ENCODE assay signal across 16 cellular contexts in the genomic region with DNA sequence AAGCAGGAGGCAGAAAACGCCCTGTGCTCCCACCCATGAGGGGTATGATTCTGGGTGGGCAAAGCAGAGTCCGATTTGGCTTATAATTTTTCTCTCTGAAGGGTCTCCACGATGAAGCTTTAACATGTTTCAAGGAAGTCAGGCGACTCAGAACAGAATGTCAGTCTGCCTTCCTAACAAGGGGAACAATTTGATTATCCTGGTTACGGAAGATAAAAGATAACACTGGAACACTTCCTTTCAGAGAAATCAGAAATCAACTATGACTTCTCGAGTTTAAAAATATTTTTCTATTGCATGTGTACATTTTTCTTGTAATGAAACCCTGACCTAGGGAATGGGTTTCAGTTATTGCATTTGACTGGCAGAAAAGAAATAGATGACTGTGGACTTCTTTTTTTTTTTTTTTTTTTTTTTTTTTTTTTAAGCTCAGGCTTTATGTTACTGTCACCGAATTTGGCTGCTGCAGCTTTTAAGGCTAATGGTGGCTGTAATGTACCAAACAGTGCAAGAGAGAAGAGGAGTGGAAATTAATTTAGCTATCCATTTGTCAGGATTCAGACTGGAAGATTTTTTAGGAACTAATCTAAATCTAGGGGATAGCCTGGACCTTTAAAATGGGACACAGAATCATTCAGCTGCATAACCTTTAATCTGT.
DNase-seq lines count a peak whose midpoint lies in the region; FAIRE-seq and TF ChIP-seq lines count a peak whose summit lies in the region.
"Had no signal": no experiment of that assay in that cellular context is flagged by ENCODE, and none has a peak within 500 bp of the region (broad histone marks: within the 10 kb centered on the region; RNA-seq: fewer than 3 reads in every experiment).

No MANE protein-coding gene starts in this region.

- H3K27ac ChIP-seq in WERI-Rb-1 (peak overlapping the region; percentile 87), mesodermal cell (ENCODE audit: low read depth, low read length, severe bottlenecking) (peak overlapping the region; percentile 23)
- H3K27ac ChIP-seq: A549 had no signal

- DNase-seq in GM19239 (ENCODE audit: insufficient read length, low spot score) (no peak), NCI-H2227 (lab: John Stamatoyannopoulos, UW; ENCODE audit: unreplicated experiment) (peak; percentile 29), WERI-Rb-1 (no peak), NCI-H82 treated with DMSO at 0.1 percent for 48 hours (lab: John Stamatoyannopoulos, UW; ENCODE audit: unreplicated experiment) (no peak), NCI-H345 (lab: John Stamatoyannopoulos, UW) (no peak), mucosa of gallbladder (ENCODE audit: low spot score) (no peak)
- DNase-seq in activated CD8-positive, alpha-beta memory T cell treated with anti-CD3 and anti-CD28 coated beads, Interleukin-2, amount 50 U/mL, for 48 hours: no peak
- DNase-seq: CD8-positive, alpha-beta T cell; COR-L47; HFFc6 had no signal

- no peaks in the 10 kb centered on the region for H3K27me3 ChIP-seq in WERI-Rb-1 (ENCODE audit: insufficient read depth, low read depth, severe bottlenecking)

- FAIRE-seq in GM19239 (lab: Jason Lieb, UNC): peak; percentile 14
- FAIRE-seq: A549, GM12878, GM18507, HTR-8/SVneo had no signal

- peaks cover 13% of the 10 kb centered on the region for H3K4me1 ChIP-seq in mesodermal cell (ENCODE audit: control insufficient read depth, insufficient read depth, low read length, poor library complexity, severe bottlenecking)
- H3K4me1 ChIP-seq: A549 had no signal

- H3K9me3 ChIP-seq in WERI-Rb-1 (ENCODE audit: severe bottlenecking) (no peaks in the 10 kb centered on the region), mesodermal cell (ENCODE audit: control insufficient read depth, low read length) (no peaks in the 10 kb centered on the region)
- H3K9me3 ChIP-seq: A549, HAP-1 had no signal

- no peak for TF ChIP-seq CTCF in WERI-Rb-1 (IDR thresholded peaks at IDR 0.05; ENCODE audit: low read depth, low read length)

- WGBS in mesodermal cell (ENCODE audit: insufficient coverage in 2 of 2), 2 experiments: 91 to 94% methylated on average over 2 to 6 of the region's 7 CpGs

- H3K36me3 ChIP-seq in WERI-Rb-1 (no peaks in the 10 kb centered on the region), mesodermal cell (ENCODE audit: control insufficient read depth, insufficient read depth, low read length) (peaks cover 3% of the 10 kb centered on the region)
- H3K36me3 ChIP-seq: HAP-1 had no signal

- H3K4me3 ChIP-seq in WERI-Rb-1 (ENCODE audit: low read depth, low read length) (peak overlapping the region; percentile 40), mesodermal cell (ENCODE audit: extremely low read depth, insufficient read depth, low read length, poor library complexity, severe bottlenecking) (no peak overlapping the region)
- H3K4me3 ChIP-seq: A549, GM12878, HAP-1 had no signal
